Comparison of ENCODE assay signal across 2 cellular contexts in genomic region chr16:51392651-51393187, GRCh38.
A peak's percentile ranks its signal among the peaks of the same experiment; 100 is the strongest.
TF ChIP-seq lines count a peak whose summit lies in the region.

No MANE protein-coding gene starts in this region.

TF ChIP-seq in IMR-90, 13 proteins besides CTCF, POLR2A, EP300 and RAD21:
- no peak; the same call in 1 of the 2 replicates for TF ChIP-seq MAZ (IDR thresholded peaks at IDR 0.05; ENCODE audit: borderline replicate concordance, low read depth, low read length)
- no peak for TF ChIP-seq SMC3 (IDR thresholded peaks at IDR 0.05; ENCODE audit: low read depth, low read length)
- TF ChIP-seq BHLHE40 (IDR thresholded peaks at IDR 0.05; ENCODE audit: low read depth, low read length) = peak; percentile 85
- TF ChIP-seq NFE2L2 (IDR thresholded peaks at IDR 0.05; ENCODE audit: low read depth, low read length) = no peak
- peak; percentile 70 for TF ChIP-seq CEBPB (IDR thresholded peaks at IDR 0.05; ENCODE audit: low read depth, low read length)
- peak; percentile 53; the same call in 1 of the 2 replicates for TF ChIP-seq FOS (IDR thresholded peaks at IDR 0.05; ENCODE audit: low read depth, low read length)
- TF ChIP-seq RCOR1 (IDR thresholded peaks at IDR 0.05; ENCODE audit: insufficient replicate concordance, low read length) = no peak
- no peak for TF ChIP-seq RFX5 (IDR thresholded peaks at IDR 0.05; ENCODE audit: low read depth, low read length)
- no peak for TF ChIP-seq USF2 (IDR thresholded peaks at IDR 0.05; ENCODE audit: low read depth, low read length)
- TF ChIP-seq ELK1 (IDR thresholded peaks at IDR 0.05; ENCODE audit: borderline replicate concordance, low read depth, low read length) = no peak
- TF ChIP-seq CHD1 (IDR thresholded peaks at IDR 0.05; ENCODE audit: low read depth, low read length) = no peak
- TF ChIP-seq MXI1 (IDR thresholded peaks at IDR 0.05; ENCODE audit: borderline replicate concordance, low read depth, low read length) = no peak
- TF ChIP-seq MAFK (IDR thresholded peaks at IDR 0.05; ENCODE audit: low read depth, low read length) = no peak

TF ChIP-seq in endothelial cell of umbilical vein, 7 proteins besides CTCF, POLR2A, EP300 and RAD21:
- TF ChIP-seq JUN (IDR thresholded peaks at IDR 0.05; ENCODE audit: borderline replicate concordance, insufficient read depth, insufficient read length, low read depth) (no peak), GATA2 (IDR thresholded peaks at IDR 0.05; ENCODE audit: insufficient read depth, insufficient read length, low read depth, low read length) (no peak), FOS (IDR thresholded peaks at IDR 0.05; ENCODE audit: borderline replicate concordance, insufficient read depth, low read length) (no peak), EZH2 (IDR thresholded peaks at IDR 0.05; ENCODE audit: borderline replicate concordance, low read depth, low read length, severe bottlenecking) (no peak), POLR2AphosphoS5 (IDR thresholded peaks at IDR 0.05; ENCODE audit: insufficient read depth, low read depth, low read length) (no peak), MAX (IDR thresholded peaks at IDR 0.05; ENCODE audit: insufficient read depth, insufficient read length) (no peak), MYC (IDR thresholded peaks at IDR 0.05; ENCODE audit: low read depth, low read length) (no peak)
